Comparison of ENCODE assay signal across 14 cellular contexts in genomic region chr7:47454066-47454950, GRCh38.
A peak's percentile ranks its signal among the peaks of the same experiment; 100 is the strongest.
DNase-seq lines count a peak whose midpoint lies in the region; ATAC-seq, FAIRE-seq and TF ChIP-seq lines count a peak whose summit lies in the region.
"Had no signal": no experiment of that assay in that cellular context is flagged by ENCODE, and none has a peak within 500 bp of the region (broad histone marks: within the 10 kb centered on the region; RNA-seq: fewer than 3 reads in every experiment).

No MANE protein-coding gene starts in this region.

- TF ChIP-seq CTCF in astrocyte (IDR thresholded peaks at IDR 0.05; ENCODE audit: insufficient read depth, low read depth, low read length) (no peak), lower lobe of right lung (IDR thresholded peaks at IDR 0.05) (no peak)

- peaks cover 58% of the 10 kb centered on the region for H3K4me1 Mint-ChIP-seq in astrocyte (ENCODE audit: low read depth, unreplicated experiment)

- no peaks in the 10 kb centered on the region for H3K27me3 Mint-ChIP-seq in astrocyte (ENCODE audit: low read depth, unreplicated experiment)
- H3K27me3 Mint-ChIP-seq: activated naive CD8-positive, alpha-beta T cell treated with anti-CD3 and anti-CD28 coated beads, Interleukin-2, amount 10 ng/mL, durations not matched to agents 7 days and 5 days had no signal

- ATAC-seq in lower lobe of right lung = peak in 1 of 2 donors; percentile 18
- ATAC-seq in GM18858 (IDR thresholded peaks at IDR 0.05; ENCODE audit: unreplicated experiment) = no peak

- no peak overlapping the region for H3K4me3 Mint-ChIP-seq in astrocyte (ENCODE audit: unreplicated experiment)
- H3K4me3 Mint-ChIP-seq: activated naive CD8-positive, alpha-beta T cell treated with anti-CD3 and anti-CD28 coated beads, Interleukin-2, amount 10 ng/mL, durations not matched to agents 7 days and 5 days; naive thymus-derived CD4-positive, alpha-beta T cell had no signal

- intact Hi-C loops in lower lobe of right lung (cut with DNase I) = no loop called here

- peaks cover 7% of the 10 kb centered on the region for H3K36me3 Mint-ChIP-seq in astrocyte (ENCODE audit: low read depth, unreplicated experiment)
- H3K36me3 Mint-ChIP-seq: activated naive CD8-positive, alpha-beta T cell treated with anti-CD3 and anti-CD28 coated beads, Interleukin-2, amount 10 ng/mL, durations not matched to agents 7 days and 5 days; naive thymus-derived CD4-positive, alpha-beta T cell had no signal

- peak; percentile 4 for FAIRE-seq in HTR-8/SVneo (lab: Jason Lieb, UNC)
- FAIRE-seq in astrocyte (lab: Jason Lieb, UNC) = peak; percentile 34

- no peak overlapping the region for H2AFZ ChIP-seq in astrocyte (ENCODE audit: low read depth, low read length)

- peaks cover 69% of the 10 kb centered on the region for H3K4me1 ChIP-seq in astrocyte (ENCODE audit: insufficient read depth, low read length)
- H3K4me1 ChIP-seq in lower lobe of right lung = peaks cover 61% of the 10 kb centered on the region

- H3K9me3 ChIP-seq in astrocyte (ENCODE audit: insufficient read depth, low read depth, low read length) = no peaks in the 10 kb centered on the region
- no peaks in the 10 kb centered on the region for H3K9me3 ChIP-seq in lower lobe of right lung

- no peaks in the 10 kb centered on the region for H3K27me3 ChIP-seq in astrocyte (ENCODE audit: insufficient read depth, low read length)
- H3K27me3 ChIP-seq in lower lobe of right lung (ENCODE audit: low read depth) = no peaks in the 10 kb centered on the region

- H3K36me3 ChIP-seq in astrocyte (ENCODE audit: insufficient read depth, low read length) = no peaks in the 10 kb centered on the region
- no peaks in the 10 kb centered on the region for H3K36me3 ChIP-seq in lower lobe of right lung

- H4K20me1 ChIP-seq in astrocyte (ENCODE audit: insufficient read depth, low read length) = peaks cover 7% of the 10 kb centered on the region

- H3K79me2 ChIP-seq in astrocyte (ENCODE audit: insufficient read depth, low read length) = peaks cover 51% of the 10 kb centered on the region

- H3K27ac Mint-ChIP-seq in astrocyte (ENCODE audit: unreplicated experiment) = peak overlapping the region; percentile 85
- H3K27ac Mint-ChIP-seq: activated naive CD8-positive, alpha-beta T cell treated with anti-CD3 and anti-CD28 coated beads, Interleukin-2, amount 10 ng/mL, durations not matched to agents 7 days and 5 days; naive thymus-derived CD4-positive, alpha-beta T cell had no signal

- H3K9ac ChIP-seq in astrocyte (ENCODE audit: low read length) = peak overlapping the region; percentile 75
- H3K9ac ChIP-seq: KMS-11 had no signal

- H3K9me3 Mint-ChIP-seq in astrocyte (ENCODE audit: unreplicated experiment) = no peaks in the 10 kb centered on the region
- H3K9me3 Mint-ChIP-seq: activated naive CD8-positive, alpha-beta T cell treated with anti-CD3 and anti-CD28 coated beads, Interleukin-2, amount 10 ng/mL, durations not matched to agents 7 days and 5 days; naive thymus-derived CD4-positive, alpha-beta T cell had no signal

- H3K27ac ChIP-seq in astrocyte (ENCODE audit: low read depth, low read length) = peak overlapping the region; percentile 90
- peak overlapping the region; percentile 87 for H3K27ac ChIP-seq in lower lobe of right lung
- peak overlapping the region; percentile 9 for H3K27ac ChIP-seq in temporal lobe (ENCODE audit: low read depth, low read length)
- H3K27ac ChIP-seq: KMS-11, VCaP had no signal

- DNase-seq in HTR-8/SVneo (ENCODE audit: insufficient read length, low spot score) (no peak), astrocyte (ENCODE audit: low read depth) (no peak), lower lobe of right lung (no peak), MV-4-11 (lab: John Stamatoyannopoulos, UW) (no peak), mucosa of gallbladder (ENCODE audit: low spot score) (no peak)
- no peak for DNase-seq in stimulated activated CD4-positive, alpha-beta T cell treated with anti-CD3 and anti-CD28 coated beads, Interleukin-12 subunit alpha, Interleukin-12 subunit beta, amount 100 ng/mL, for 4 hours
- DNase-seq: activated naive CD8-positive, alpha-beta T cell treated with anti-CD3 and anti-CD28 coated beads, Interleukin-2, amount 10 ng/mL, durations not matched to agents 7 days and 5 days; DND-41; naive thymus-derived CD4-positive, alpha-beta T cell; NCI-H82 had no signal

- H3K4me2 ChIP-seq in astrocyte (ENCODE audit: low read length) = peak overlapping the region; percentile 67
- H3K4me2 ChIP-seq: KMS-11 had no signal

- H3K4me3 ChIP-seq in astrocyte (ENCODE audit: insufficient read depth, low read depth, low read length) (no peak overlapping the region), lower lobe of right lung (no peak overlapping the region)

Comparison
In these comparisons a context has a peak if more than half of its experiments do, and no peak if none do; other contexts are left out.
1. H3K27ac ChIP-seq: peak in every context shown above with its lines; median percentile 90 in astrocyte; 87 in lower lobe of right lung; 9 in temporal lobe.